In genomic region chr11:45424781-45425180, GRCh38 we compare ENCODE assay signal across 13 cellular contexts.
DNase-seq lines count a peak whose midpoint lies in the region; ATAC-seq and TF ChIP-seq lines count a peak whose summit lies in the region.
"Had no signal": no experiment of that assay in that cellular context is flagged by ENCODE, and none has a peak within 500 bp of the region (broad histone marks: within the 10 kb centered on the region; RNA-seq: fewer than 3 reads in every experiment).

No MANE protein-coding gene starts in this region.

- POLR2A ChIA-PET in activated CD8-positive, alpha-beta T cell treated with anti-CD3 and anti-CD28 coated beads for 36 hours (lab: Charles Lee) = no interaction called here

- H3K27ac Mint-ChIP-seq in activated CD8-positive, alpha-beta T cell treated with anti-CD3 and anti-CD28 coated beads for 36 hours = no peak overlapping the region
- H3K27ac Mint-ChIP-seq: CD4-positive, alpha-beta memory T cell had no signal

- H3K27me3 Mint-ChIP-seq in activated CD8-positive, alpha-beta T cell treated with anti-CD3 and anti-CD28 coated beads for 36 hours = peaks cover 12% of the 10 kb centered on the region

- H3K56ac ChIP-seq in mesendoderm (ENCODE audit: low read length) = no peak overlapping the region

- no peaks in the 10 kb centered on the region for H3K9me3 Mint-ChIP-seq in activated CD8-positive, alpha-beta T cell treated with anti-CD3 and anti-CD28 coated beads for 36 hours

- H3K27me3 ChIP-seq in mesendoderm (ENCODE audit: insufficient read depth, low read length, poor library complexity) = no peaks in the 10 kb centered on the region
- H3K27me3 ChIP-seq: BE2C had no signal

- no peak overlapping the region for H4K5ac ChIP-seq in mesendoderm (ENCODE audit: low read length)

- DNase-seq in mesendoderm (no peak), iPS-NIHi11 (ENCODE audit: low spot score) (no peak), HuH-7 (ENCODE audit: low spot score) (no peak)
- no peak for DNase-seq in activated CD8-positive, alpha-beta T cell treated with anti-CD3 and anti-CD28 coated beads for 36 hours
- DNase-seq: BE2C; CD4-positive, alpha-beta memory T cell; DMS79 had no signal

- ATAC-seq in activated CD8-positive, alpha-beta T cell treated with anti-CD3 and anti-CD28 coated beads for 36 hours = no peak
- ATAC-seq: A549, GM12878, HCT116 had no signal

- no peak overlapping the region for H3K4me2 ChIP-seq in mesendoderm (ENCODE audit: low read length)
- H3K4me2 ChIP-seq: A549 had no signal

- WGBS in mesendoderm (ENCODE audit: extremely low coverage, insufficient coverage, low lambda C conversion rate) = no CpG with 5 or more reads among the region's 5 CpGs

- H2AK5ac ChIP-seq in mesendoderm (ENCODE audit: low read length) = no peak overlapping the region

- CTCF ChIA-PET in activated CD8-positive, alpha-beta T cell treated with anti-CD3 and anti-CD28 coated beads for 36 hours (lab: Charles Lee) = no interaction called here

- peak overlapping the region; percentile 48 for H3K27ac ChIP-seq in cingulate gyrus (ENCODE audit: low read depth, low read length)
- no peak overlapping the region for H3K27ac ChIP-seq in mesendoderm (ENCODE audit: low read depth, low read length)
- peak overlapping the region; percentile 66 for H3K27ac ChIP-seq in temporal lobe (ENCODE audit: low read depth, low read length)
- H3K27ac ChIP-seq: A549, C4-2B had no signal

- H3K4me3 Mint-ChIP-seq in activated CD8-positive, alpha-beta T cell treated with anti-CD3 and anti-CD28 coated beads for 36 hours = no peak overlapping the region
- H3K4me3 Mint-ChIP-seq: CD4-positive, alpha-beta memory T cell had no signal

- no peak for TF ChIP-seq CTCF in activated CD8-positive, alpha-beta T cell treated with anti-CD3 and anti-CD28 coated beads for 36 hours (IDR thresholded peaks at IDR 0.05)

- peak overlapping the region; percentile 20 for H3K4ac ChIP-seq in mesendoderm (ENCODE audit: low read depth, low read length)

- no peaks in the 10 kb centered on the region for H3K79me1 ChIP-seq in mesendoderm (ENCODE audit: low read length)

- no peaks in the 10 kb centered on the region for H3K36me3 Mint-ChIP-seq in activated CD8-positive, alpha-beta T cell treated with anti-CD3 and anti-CD28 coated beads for 36 hours (ENCODE audit: low read depth)
- H3K36me3 Mint-ChIP-seq: CD4-positive, alpha-beta memory T cell had no signal

- H2BK5ac ChIP-seq in mesendoderm (ENCODE audit: low read length) = no peak overlapping the region

- intact Hi-C loops in activated CD8-positive, alpha-beta T cell treated with anti-CD3 and anti-CD28 coated beads for 36 hours (cut with micrococcal nuclease) = no loop called here

- no peak overlapping the region for H3K9ac ChIP-seq in mesendoderm (ENCODE audit: low read length)

- H3K79me2 ChIP-seq in mesendoderm (ENCODE audit: control insufficient read depth, insufficient read depth, low read length) = no peaks in the 10 kb centered on the region

- no peak overlapping the region for H2BK15ac ChIP-seq in mesendoderm (replicated peaks; ENCODE audit: low read depth)

- H3K4me1 Mint-ChIP-seq in activated CD8-positive, alpha-beta T cell treated with anti-CD3 and anti-CD28 coated beads for 36 hours (ENCODE audit: low read depth) = no peaks in the 10 kb centered on the region
- H3K4me1 Mint-ChIP-seq: CD4-positive, alpha-beta memory T cell had no signal

- H3K4me1 ChIP-seq in mesendoderm (ENCODE audit: control insufficient read depth, low read depth, low read length) = no peaks in the 10 kb centered on the region
- H3K4me1 ChIP-seq: A549, BE2C had no signal

- no peaks in the 10 kb centered on the region for H3K36me3 ChIP-seq in mesendoderm (ENCODE audit: control insufficient read depth, insufficient read depth, low read length)
- H3K36me3 ChIP-seq: BE2C had no signal

- H3K23ac ChIP-seq in mesendoderm (ENCODE audit: low read length) = no peak overlapping the region

- H3K4me3 ChIP-seq in mesendoderm (ENCODE audit: low read length) = no peak overlapping the region
- H3K4me3 ChIP-seq: A549, GM12878 had no signal

- H4K8ac ChIP-seq in mesendoderm (ENCODE audit: low read depth, low read length) = no peak overlapping the region

- no peak overlapping the region for H3K18ac ChIP-seq in mesendoderm (ENCODE audit: low read length)

- no peak overlapping the region for H2BK120ac ChIP-seq in mesendoderm (ENCODE audit: low read depth, low read length)
